ENCODE assay signal across 19 cellular contexts in the genomic region with DNA sequence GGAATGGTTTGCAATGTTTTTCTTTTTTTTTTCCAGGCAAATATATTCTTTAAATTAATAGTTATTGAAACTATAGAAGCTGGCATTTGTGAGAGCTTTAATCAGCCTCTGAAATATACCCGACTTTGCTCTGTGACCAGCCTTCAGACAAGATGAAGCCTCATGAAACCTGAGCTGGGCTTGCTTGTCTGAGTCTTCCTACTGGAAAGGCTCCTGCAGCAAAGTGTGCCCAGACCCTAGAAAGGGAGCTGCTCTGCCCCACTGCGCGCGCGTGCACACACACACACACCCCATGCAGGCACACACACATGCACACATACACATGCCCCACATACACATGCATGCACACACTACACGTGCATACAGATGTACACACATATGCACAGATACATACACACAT.
"Had no signal": no experiment of that assay in that cellular context is flagged by ENCODE, and none has a peak within 500 bp of the region (broad histone marks: within the 10 kb centered on the region; RNA-seq: fewer than 3 reads in every experiment).

No MANE protein-coding gene starts in this region.

- H3K4me1 ChIP-seq: left lung had no signal

- H3K27me3 ChIP-seq: left lung, pancreas, tibial artery, vagina had no signal

- H3K27ac ChIP-seq: coronary artery, left lung, pancreas, tibial artery, vagina had no signal

- H3K4me3 Mint-ChIP-seq: activated CD4-positive, alpha-beta T cell treated with anti-CD3 and anti-CD28 coated beads, Interleukin-2, amount 10 ng/mL, durations not matched to agents 24 days and 14 days; activated CD8-positive, alpha-beta T cell treated with anti-CD3 and anti-CD28 coated beads for 36 hours; activated naive CD8-positive, alpha-beta T cell treated with anti-CD3 and anti-CD28 coated beads, Interleukin-2, amount 10 ng/mL, durations not matched to agents 7 days and 5 days; activated T-cell treated with anti-CD3 and anti-CD28 coated beads, Interleukin-2, amount 50 U/mL, for 24 hours had no signal

- DNase-seq: activated CD4-positive, alpha-beta T cell treated with anti-CD3 and anti-CD28 coated beads, Interleukin-2, amount 10 ng/mL, durations not matched to agents 24 days and 14 days; activated CD8-positive, alpha-beta T cell treated with anti-CD3 and anti-CD28 coated beads for 36 hours; activated naive CD4-positive, alpha-beta T cell treated with Interleukin-2 at 50 U/mL for 16 hours; activated naive CD8-positive, alpha-beta T cell treated with anti-CD3 and anti-CD28 coated beads, Interleukin-2, amount 10 ng/mL, durations not matched to agents 7 days and 5 days; activated T-cell treated with anti-CD3 and anti-CD28 coated beads, Interleukin-2, amount 50 U/mL, for 24 hours; amygdala; caudate nucleus; erythroblast; head of caudate nucleus; kidney; left lung; stimulated activated CD4-positive, alpha-beta T cell treated with anti-CD3 and anti-CD28 coated beads, Interleukin-2, amount 100 ng/mL, for 24 hours; stimulated activated naive CD4-positive, alpha-beta T cell treated with Interleukin-2 at 50 U/mL for 16 hours; substantia nigra; tibial artery had no signal

- H3K36me3 ChIP-seq: left lung, pancreas, tibial artery, vagina had no signal

- H3K27ac Mint-ChIP-seq: activated CD4-positive, alpha-beta T cell treated with anti-CD3 and anti-CD28 coated beads, Interleukin-2, amount 10 ng/mL, durations not matched to agents 24 days and 14 days; activated CD8-positive, alpha-beta T cell treated with anti-CD3 and anti-CD28 coated beads for 36 hours; activated naive CD8-positive, alpha-beta T cell treated with anti-CD3 and anti-CD28 coated beads, Interleukin-2, amount 10 ng/mL, durations not matched to agents 7 days and 5 days; activated T-cell treated with anti-CD3 and anti-CD28 coated beads, Interleukin-2, amount 50 U/mL, for 24 hours; activated T-helper 2 cell treated with anti-CD3 and anti-CD28 coated beads, Interferon-gamma antibody, Interleukin-2, Interleukin-4, amounts not matched to agents 10 μg/mL and 5 μg/mL and 100 μg/mL, durations not matched to agents 14 hours and 24 hours and 36 hours had no signal

- H3K36me3 Mint-ChIP-seq: activated naive CD8-positive, alpha-beta T cell treated with anti-CD3 and anti-CD28 coated beads, Interleukin-2, amount 10 ng/mL, durations not matched to agents 7 days and 5 days had no signal

- H3K4me3 ChIP-seq: coronary artery, left lung, pancreas, tibial artery, vagina had no signal

- H3K9me3 ChIP-seq: left lung, pancreas, tibial artery, vagina had no signal

- H3K4me1 Mint-ChIP-seq: activated CD4-positive, alpha-beta T cell treated with anti-CD3 and anti-CD28 coated beads, Interleukin-2, amount 10 ng/mL, durations not matched to agents 24 days and 14 days; activated naive CD8-positive, alpha-beta T cell treated with anti-CD3 and anti-CD28 coated beads, Interleukin-2, amount 10 ng/mL, durations not matched to agents 7 days and 5 days had no signal

- H3K27me3 Mint-ChIP-seq: activated CD4-positive, alpha-beta T cell treated with anti-CD3 and anti-CD28 coated beads, Interleukin-2, amount 10 ng/mL, durations not matched to agents 24 days and 14 days; activated CD8-positive, alpha-beta T cell treated with anti-CD3 and anti-CD28 coated beads for 36 hours; activated naive CD8-positive, alpha-beta T cell treated with anti-CD3 and anti-CD28 coated beads, Interleukin-2, amount 10 ng/mL, durations not matched to agents 7 days and 5 days; activated T-cell treated with anti-CD3 and anti-CD28 coated beads, Interleukin-2, amount 50 U/mL, for 24 hours had no signal

- H3K9me3 Mint-ChIP-seq: activated CD4-positive, alpha-beta T cell treated with anti-CD3 and anti-CD28 coated beads, Interleukin-2, amount 10 ng/mL, durations not matched to agents 24 days and 14 days; activated CD8-positive, alpha-beta T cell treated with anti-CD3 and anti-CD28 coated beads for 36 hours; activated naive CD8-positive, alpha-beta T cell treated with anti-CD3 and anti-CD28 coated beads, Interleukin-2, amount 10 ng/mL, durations not matched to agents 7 days and 5 days; activated T-cell treated with anti-CD3 and anti-CD28 coated beads, Interleukin-2, amount 50 U/mL, for 24 hours; activated T-helper 2 cell treated with anti-CD3 and anti-CD28 coated beads, Interferon-gamma antibody, Interleukin-2, Interleukin-4, amounts not matched to agents 10 μg/mL and 5 μg/mL and 100 μg/mL, durations not matched to agents 14 hours and 24 hours and 36 hours had no signal
